In genomic region chr5:168479166-168479565, GRCh38 we compare ENCODE assay signal across 24 cellular contexts. TPM values are rescaled to one million over a fixed set of nuclear protein-coding genes. Genes with fewer than 3 reads are reported as not detected.
"Had no signal": no experiment of that assay in that cellular context is flagged by ENCODE, and none has a peak within 500 bp of the region (broad histone marks: within the 10 kb centered on the region; RNA-seq: fewer than 3 reads in every experiment).

No MANE protein-coding gene starts in this region.

- H3K4me1 Mint-ChIP-seq: activated naive CD8-positive, alpha-beta T cell treated with anti-CD3 and anti-CD28 coated beads for 36 hours; neural progenitor cell had no signal

- ATAC-seq: activated T-helper 17 cell treated with anti-CD3 and anti-CD28 coated beads, Interleukin-2, amount 50 U/mL, for 72 hours; left cardiac atrium; naive thymus-derived CD4-positive, alpha-beta T cell had no signal

- H3K4me3 ChIP-seq: dorsolateral prefrontal cortex, neural progenitor cell, right atrium auricular region, thyroid gland had no signal

- H2AFZ ChIP-seq: neural progenitor cell had no signal

- H3K27ac Mint-ChIP-seq: activated naive CD8-positive, alpha-beta T cell treated with anti-CD3 and anti-CD28 coated beads for 36 hours; activated T-helper 17 cell treated with anti-CD3 and anti-CD28 coated beads, Interleukin-2, amount 50 U/mL, for 72 hours; brain; naive thymus-derived CD4-positive, alpha-beta T cell; neural progenitor cell; progenitor cell of endocrine pancreas had no signal

- H3K4me3 Mint-ChIP-seq: activated naive CD8-positive, alpha-beta T cell treated with anti-CD3 and anti-CD28 coated beads for 36 hours; activated T-helper 17 cell treated with anti-CD3 and anti-CD28 coated beads, Interleukin-2, amount 50 U/mL, for 72 hours; brain; naive thymus-derived CD4-positive, alpha-beta T cell; neural progenitor cell had no signal

- H3K9ac ChIP-seq: neural progenitor cell had no signal

- H3K36me3 ChIP-seq: neural progenitor cell, right atrium auricular region, thyroid gland had no signal

- H3K27ac ChIP-seq: dorsolateral prefrontal cortex, neural progenitor cell, right atrium auricular region, thyroid gland had no signal

- H3K9me3 ChIP-seq: right atrium auricular region, thyroid gland had no signal

- FAIRE-seq: colon, islet of Langerhans had no signal

- H3K4me2 ChIP-seq: neural progenitor cell had no signal

- H3K27me3 Mint-ChIP-seq: activated T-helper 17 cell treated with anti-CD3 and anti-CD28 coated beads, Interleukin-2, amount 50 U/mL, for 72 hours; progenitor cell of endocrine pancreas had no signal

- H3K36me3 Mint-ChIP-seq: activated naive CD8-positive, alpha-beta T cell treated with anti-CD3 and anti-CD28 coated beads for 36 hours; brain; neural progenitor cell had no signal

- DNase-seq: activated CD4-positive, alpha-beta T cell treated with anti-CD3 and anti-CD28 coated beads, Interleukin-2, amount 50 U/mL, for 48 hours; activated naive CD4-positive, alpha-beta T cell; activated naive CD8-positive, alpha-beta T cell treated with anti-CD3 and anti-CD28 coated beads for 36 hours; activated T-cell treated with anti-CD3 and anti-CD28 coated beads for 4 hours; central memory CD4-positive, alpha-beta T cell; dorsolateral prefrontal cortex; glutamatergic neuron; hippocampal formation; left cardiac atrium; mesendoderm; naive thymus-derived CD4-positive, alpha-beta T cell; stimulated activated CD4-positive, alpha-beta T cell treated with anti-CD3 and anti-CD28 coated beads, Interleukin-12 subunit alpha, Interleukin-12 subunit beta, amount 100 ng/mL, for 4 hours; stimulated activated CD4-positive, alpha-beta T cell treated with anti-CD3 and anti-CD28 coated beads, Interleukin-1b, Interleukin-23, amount 100 ng/mL, for 48 hours; stimulated activated naive CD4-positive, alpha-beta T cell treated with Interleukin-2 at 50 U/mL for 16 hours; thyroid gland had no signal

- H3K9me3 Mint-ChIP-seq: activated naive CD8-positive, alpha-beta T cell treated with anti-CD3 and anti-CD28 coated beads for 36 hours; activated T-helper 17 cell treated with anti-CD3 and anti-CD28 coated beads, Interleukin-2, amount 50 U/mL, for 72 hours; brain; naive thymus-derived CD4-positive, alpha-beta T cell; neural progenitor cell had no signal

- H3K27me3 ChIP-seq: neural progenitor cell, right atrium auricular region, thyroid gland had no signal

- H3K4me1 ChIP-seq: neural progenitor cell, right atrium auricular region, thyroid gland had no signal

RNA-seq across cellular contexts. Expression of gene FBLL1, which starts 49.9 kb away (rescaled TPM):
- total RNA-seq: subcutaneous adipose tissue; T-helper 2 cell treated with Interferon-gamma antibody and Interleukin-4, amounts not matched to agents 100 ng/mL and 5 ng/mL, for 36 hours; thyroid gland had no signal
- polyA plus RNA-seq: naive thymus-derived CD4-positive, alpha-beta T cell had no signal
